In genomic region chr7:13990984-13991790, GRCh38 we compare ENCODE assay signal across 8 cellular contexts. TPM values are rescaled to one million over a fixed set of nuclear protein-coding genes. Genes with fewer than 3 reads are reported as not detected.
DNase-seq lines count a peak whose midpoint lies in the region; ATAC-seq and TF ChIP-seq lines count a peak whose summit lies in the region.

No MANE protein-coding gene starts in this region.

- peak; percentile 52 for ATAC-seq in GM21515 (IDR thresholded peaks at IDR 0.05; ENCODE audit: unreplicated experiment)
- ATAC-seq in naive B cell (ENCODE audit: low read depth in 2 of 2) = peak; percentile 13 to 24
- ATAC-seq in stimulated activated effector memory CD8-positive, alpha-beta T cell treated with anti-CD3 and anti-CD28 coated beads, Interleukin-12 subunit alpha, Interleukin-12 subunit beta, amount 100 ng/mL, for 72 hours = peak; percentile 91

- H3K27ac Mint-ChIP-seq in activated T-helper 1 cell treated with anti-CD3 and anti-CD28 coated beads, Interleukin-12 subunit alpha, Interleukin-12 subunit beta, Interleukin-2, Interleukin-4 antibody, amounts not matched to agents 30 ng/mL and 10 ng/mL and 1 ng/mL, durations not matched to agents 14 hours and 24 hours and 36 hours = no peak overlapping the region
- H3K27ac Mint-ChIP-seq in naive B cell = no peak overlapping the region
- no peak overlapping the region for H3K27ac Mint-ChIP-seq in stimulated activated effector memory CD8-positive, alpha-beta T cell treated with anti-CD3 and anti-CD28 coated beads, Interleukin-12 subunit alpha, Interleukin-12 subunit beta, amount 100 ng/mL, for 72 hours

- DNase-seq in COLO668 (lab: John Stamatoyannopoulos, UW; ENCODE audit: unreplicated experiment) (peak; percentile 99), HuH-7.5 (ENCODE audit: low spot score) (peak; percentile 76), fibroblast of the aortic adventitia (ENCODE audit: low read depth) (peak; percentile 97), naive B cell (peak; percentile 2)
- DNase-seq in activated T-helper 1 cell treated with anti-CD3 and anti-CD28 coated beads, Interleukin-12 subunit alpha, Interleukin-12 subunit beta, Interleukin-2, Interleukin-4 antibody, amounts not matched to agents 30 ng/mL and 10 ng/mL and 1 ng/mL, durations not matched to agents 14 hours and 24 hours and 36 hours (ENCODE audit: low spot score) = peak; percentile 19
- DNase-seq in stimulated activated effector memory CD8-positive, alpha-beta T cell treated with anti-CD3 and anti-CD28 coated beads, Interleukin-12 subunit alpha, Interleukin-12 subunit beta, amount 100 ng/mL, for 72 hours (ENCODE audit: low spot score in 2 of 2) = peak; percentile 62 to 83

- H3K4me3 Mint-ChIP-seq in activated T-helper 1 cell treated with anti-CD3 and anti-CD28 coated beads, Interleukin-12 subunit alpha, Interleukin-12 subunit beta, Interleukin-2, Interleukin-4 antibody, amounts not matched to agents 30 ng/mL and 10 ng/mL and 1 ng/mL, durations not matched to agents 14 hours and 24 hours and 36 hours = no peak overlapping the region
- no peak overlapping the region for H3K4me3 Mint-ChIP-seq in naive B cell
- H3K4me3 Mint-ChIP-seq in stimulated activated effector memory CD8-positive, alpha-beta T cell treated with anti-CD3 and anti-CD28 coated beads, Interleukin-12 subunit alpha, Interleukin-12 subunit beta, amount 100 ng/mL, for 72 hours = no peak overlapping the region

- no peaks in the 10 kb centered on the region for H3K36me3 Mint-ChIP-seq in activated T-helper 1 cell treated with anti-CD3 and anti-CD28 coated beads, Interleukin-12 subunit alpha, Interleukin-12 subunit beta, Interleukin-2, Interleukin-4 antibody, amounts not matched to agents 30 ng/mL and 10 ng/mL and 1 ng/mL, durations not matched to agents 14 hours and 24 hours and 36 hours (ENCODE audit: low read depth)
- H3K36me3 Mint-ChIP-seq in naive B cell = no peaks in the 10 kb centered on the region
- no peaks in the 10 kb centered on the region for H3K36me3 Mint-ChIP-seq in stimulated activated effector memory CD8-positive, alpha-beta T cell treated with anti-CD3 and anti-CD28 coated beads, Interleukin-12 subunit alpha, Interleukin-12 subunit beta, amount 100 ng/mL, for 72 hours

- TF ChIP-seq CTCF in fibroblast of the aortic adventitia (IDR thresholded peaks at IDR 0.05; ENCODE audit: insufficient read depth, low read length) = no peak

- H3K27me3 Mint-ChIP-seq in activated T-helper 1 cell treated with anti-CD3 and anti-CD28 coated beads, Interleukin-12 subunit alpha, Interleukin-12 subunit beta, Interleukin-2, Interleukin-4 antibody, amounts not matched to agents 30 ng/mL and 10 ng/mL and 1 ng/mL, durations not matched to agents 14 hours and 24 hours and 36 hours (ENCODE audit: insufficient read depth) = peaks cover 3% of the 10 kb centered on the region
- H3K27me3 Mint-ChIP-seq in naive B cell = peaks cover 0 to 8% (median 7%) of the 10 kb centered on the region in 3 donors

- no peaks in the 10 kb centered on the region for H3K4me1 Mint-ChIP-seq in activated T-helper 1 cell treated with anti-CD3 and anti-CD28 coated beads, Interleukin-12 subunit alpha, Interleukin-12 subunit beta, Interleukin-2, Interleukin-4 antibody, amounts not matched to agents 30 ng/mL and 10 ng/mL and 1 ng/mL, durations not matched to agents 14 hours and 24 hours and 36 hours (ENCODE audit: low read depth)
- H3K4me1 Mint-ChIP-seq in naive B cell = no peaks in the 10 kb centered on the region
- no peaks in the 10 kb centered on the region for H3K4me1 Mint-ChIP-seq in stimulated activated effector memory CD8-positive, alpha-beta T cell treated with anti-CD3 and anti-CD28 coated beads, Interleukin-12 subunit alpha, Interleukin-12 subunit beta, amount 100 ng/mL, for 72 hours

- no peaks in the 10 kb centered on the region for H3K9me3 Mint-ChIP-seq in activated T-helper 1 cell treated with anti-CD3 and anti-CD28 coated beads, Interleukin-12 subunit alpha, Interleukin-12 subunit beta, Interleukin-2, Interleukin-4 antibody, amounts not matched to agents 30 ng/mL and 10 ng/mL and 1 ng/mL, durations not matched to agents 14 hours and 24 hours and 36 hours
- H3K9me3 Mint-ChIP-seq in naive B cell = peaks cover 0 to 2% (median 0%) of the 10 kb centered on the region in 7 donors
- no peaks in the 10 kb centered on the region for H3K9me3 Mint-ChIP-seq in stimulated activated effector memory CD8-positive, alpha-beta T cell treated with anti-CD3 and anti-CD28 coated beads, Interleukin-12 subunit alpha, Interleukin-12 subunit beta, amount 100 ng/mL, for 72 hours

- intact Hi-C loops in activated T-helper 1 cell treated with anti-CD3 and anti-CD28 coated beads, Interleukin-12 subunit alpha, Interleukin-12 subunit beta, Interleukin-2, Interleukin-4 antibody, amounts not matched to agents 30 ng/mL and 10 ng/mL and 1 ng/mL, durations not matched to agents 14 hours and 24 hours and 36 hours (cut with micrococcal nuclease) = no loop called here

- peak overlapping the region; percentile 86 for H3K4me3 ChIP-seq in fibroblast of the aortic adventitia (ENCODE audit: low read depth, low read length)

TF ChIP-seq in PFSK-1, 5 proteins besides CTCF, POLR2A, EP300 and RAD21:
- TF ChIP-seq POLR2AphosphoS5 (IDR thresholded peaks at IDR 0.05; ENCODE audit: low read depth, low read length) = peak; percentile 66; the same call in 1 of the 2 replicates
- peak; percentile 74; the same call in 1 of the 2 replicates for TF ChIP-seq TAF1 (IDR thresholded peaks at IDR 0.05; ENCODE audit: borderline replicate concordance, insufficient read depth, low read length)
- peak; percentile 47 for TF ChIP-seq FOXP2 (optimal IDR thresholded peaks at IDR 0.05; ENCODE audit: borderline replicate concordance, extremely low read depth, extremely low read length, insufficient read depth)
- peak in 1 of 2 experiments; percentile 11; a peak in 1 of 4 replicates for TF ChIP-seq REST (IDR thresholded peaks at IDR 0.05; ENCODE audit: insufficient read depth in 1 of 2, low read depth in 2 of 2, low read length in 2 of 2)
- TF ChIP-seq SIN3A (IDR thresholded peaks at IDR 0.05; ENCODE audit: borderline replicate concordance, insufficient read depth, low read length) = peak; percentile 90; the same call in 1 of the 2 replicates

RNA-seq across cellular contexts. Expression of gene ETV1, which starts 1.7 kb away (rescaled TPM):
- polyA plus RNA-seq in PFSK-1 (2012; ENCODE audit: insufficient read length, low read depth) = 204 TPM
- total RNA-seq in activated T-helper 1 cell treated with anti-CD3 and anti-CD28 coated beads, Interleukin-12 subunit alpha, Interleukin-12 subunit beta, Interleukin-2, Interleukin-4 antibody, amounts not matched to agents 30 ng/mL and 10 ng/mL and 1 ng/mL, durations not matched to agents 14 hours and 24 hours and 36 hours = not detected in 2 replicates
- total RNA-seq in fibroblast of the aortic adventitia (ENCODE audit: low replicate concordance) = 5.8 and 75.7 TPM in 2 replicates
- not detected for polyA plus RNA-seq in naive B cell (ENCODE audit: low read depth in 6 of 6)

Comparison
In these comparisons a context has a peak if more than half of its experiments do, and no peak if none do; other contexts are left out.
1. Peak in every context shown above with its lines: DNase-seq, ATAC-seq and H3K4me3 ChIP-seq.
2. DNase-seq: peak in every context shown above with its lines; median percentile 99 in COLO668; 97 in fibroblast of the aortic adventitia; 76 in HuH-7.5; 72 in stimulated activated effector memory CD8-positive, alpha-beta T cell treated with anti-CD3 and anti-CD28 coated beads, Interleukin-12 subunit alpha, Interleukin-12 subunit beta, amount 100 ng/mL, for 72 hours; 19 in activated T-helper 1 cell treated with anti-CD3 and anti-CD28 coated beads, Interleukin-12 subunit alpha, Interleukin-12 subunit beta, Interleukin-2, Interleukin-4 antibody, amounts not matched to agents 30 ng/mL and 10 ng/mL and 1 ng/mL, durations not matched to agents 14 hours and 24 hours and 36 hours; 2 in naive B cell.
3. ATAC-seq: peak in every context shown above with its lines; median percentile 91 in stimulated activated effector memory CD8-positive, alpha-beta T cell treated with anti-CD3 and anti-CD28 coated beads, Interleukin-12 subunit alpha, Interleukin-12 subunit beta, amount 100 ng/mL, for 72 hours; 52 in GM21515; 18 in naive B cell.